In the genomic region with DNA sequence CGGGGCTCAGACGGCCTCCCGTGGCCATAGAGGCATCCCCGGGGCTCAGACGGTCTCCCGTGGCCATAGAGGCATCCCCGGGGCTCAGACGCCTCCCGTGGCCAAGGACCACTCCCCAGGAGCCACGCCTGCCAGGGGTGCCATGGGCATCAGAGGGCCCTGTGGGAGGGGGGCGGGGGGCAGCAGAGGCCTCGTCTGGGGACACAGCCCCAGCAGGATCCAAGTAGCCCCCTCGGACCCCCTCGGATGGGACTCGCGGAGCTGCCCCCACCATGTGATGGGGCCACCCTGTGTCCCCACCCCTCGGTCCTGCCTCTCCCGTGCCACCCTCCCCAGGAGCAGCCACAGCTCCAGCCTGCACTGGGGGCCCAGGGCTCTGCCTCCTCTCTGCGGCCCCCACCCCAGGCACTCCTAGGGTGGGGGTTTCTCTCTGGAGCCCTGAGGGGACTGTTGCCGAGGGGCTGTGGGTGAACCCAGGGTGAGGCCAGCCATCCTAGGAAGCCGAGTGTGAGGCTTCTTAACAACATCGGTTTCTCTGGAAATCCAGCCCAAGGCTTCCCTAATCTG, we compare ENCODE assay signal across 20 cellular contexts. TPM values are rescaled to one million over a fixed set of nuclear protein-coding genes. Genes with fewer than 3 reads are reported as not detected.
"Had no signal": no experiment of that assay in that cellular context is flagged by ENCODE, and none has a peak within 500 bp of the region (broad histone marks: within the 10 kb centered on the region; RNA-seq: fewer than 3 reads in every experiment).

No MANE protein-coding gene starts in this region.

- H3K27me3 ChIP-seq: breast epithelium, thyroid gland had no signal

- H3K36me3 ChIP-seq: ascending aorta, breast epithelium, thyroid gland, uterus had no signal

- H3K4me3 Mint-ChIP-seq: activated CD4-positive, alpha-beta T cell treated with anti-CD3 and anti-CD28 coated beads, Interleukin-2, amount 10 ng/mL, durations not matched to agents 7 days and 5 days; activated naive CD4-positive, alpha-beta T cell treated with anti-CD3 and anti-CD28 coated beads for 36 hours; activated naive CD8-positive, alpha-beta T cell treated with anti-CD3 and anti-CD28 coated beads, Interleukin-2, amount 50 U/mL, for 24 hours; activated T-helper 17 cell treated with anti-CD3 and anti-CD28 coated beads, Interleukin-2, amount 50 U/mL, for 72 hours; neural crest cell had no signal

- H3K9me3 Mint-ChIP-seq: activated CD4-positive, alpha-beta T cell treated with anti-CD3 and anti-CD28 coated beads, Interleukin-2, amount 10 ng/mL, durations not matched to agents 7 days and 5 days; activated naive CD4-positive, alpha-beta T cell treated with anti-CD3 and anti-CD28 coated beads for 36 hours; activated naive CD8-positive, alpha-beta T cell treated with anti-CD3 and anti-CD28 coated beads, Interleukin-2, amount 50 U/mL, for 24 hours; activated T-helper 17 cell treated with anti-CD3 and anti-CD28 coated beads, Interleukin-2, amount 50 U/mL, for 72 hours; neural crest cell; stimulated activated naive B cell treated with anti-CD40 and anti-IgM and Interleukin-4, amounts not matched to agents 10 μg/mL and 1 μg/mL and 100 μg/mL, for 72 hours had no signal

- H3K4me3 ChIP-seq: ascending aorta, breast epithelium, thyroid gland, uterus had no signal

- H3K36me3 Mint-ChIP-seq: stimulated activated naive B cell treated with anti-CD40 and anti-IgM and Interleukin-4, amounts not matched to agents 10 μg/mL and 1 μg/mL and 100 μg/mL, for 72 hours had no signal

- DNase-seq: activated CD4-positive, alpha-beta T cell treated with anti-CD3 and anti-CD28 coated beads, Interleukin-2, amount 10 ng/mL, durations not matched to agents 7 days and 5 days; activated CD8-positive, alpha-beta memory T cell treated with anti-CD3 and anti-CD28 coated beads for 24 hours; activated naive CD4-positive, alpha-beta T cell treated with anti-CD3 and anti-CD28 coated beads for 36 hours; activated naive CD8-positive, alpha-beta T cell treated with anti-CD3 and anti-CD28 coated beads, Interleukin-2, amount 50 U/mL, for 24 hours; activated T-cell treated with anti-CD3 and anti-CD28 coated beads for 4 hours; foreskin melanocyte; stimulated activated CD4-positive, alpha-beta T cell treated with anti-CD3 and anti-CD28 coated beads, Interleukin-15, amount 100 ng/mL, for 24 hours; stimulated activated CD4-positive, alpha-beta T cell treated with anti-CD3 and anti-CD28 coated beads, Interleukin-4, amount 100 ng/mL, for 1 hour; stimulated activated naive B cell treated with anti-CD40 and anti-IgM and Interleukin-4, amounts not matched to agents 10 μg/mL and 1 μg/mL and 100 μg/mL, for 72 hours; thyroid gland; uterus had no signal

- ATAC-seq: activated naive CD8-positive, alpha-beta T cell treated with anti-CD3 and anti-CD28 coated beads, Interleukin-2, amount 50 U/mL, for 24 hours; activated T-helper 17 cell treated with anti-CD3 and anti-CD28 coated beads, Interleukin-2, amount 50 U/mL, for 72 hours; stimulated activated naive B cell treated with anti-CD40 and anti-IgM and Interleukin-4, amounts not matched to agents 10 μg/mL and 1 μg/mL and 100 μg/mL, for 72 hours had no signal

- H3K27ac Mint-ChIP-seq: activated CD4-positive, alpha-beta T cell treated with anti-CD3 and anti-CD28 coated beads, Interleukin-2, amount 10 ng/mL, durations not matched to agents 7 days and 5 days; activated naive CD4-positive, alpha-beta T cell treated with anti-CD3 and anti-CD28 coated beads for 36 hours; activated naive CD8-positive, alpha-beta T cell treated with anti-CD3 and anti-CD28 coated beads, Interleukin-2, amount 50 U/mL, for 24 hours; activated T-helper 17 cell treated with anti-CD3 and anti-CD28 coated beads, Interleukin-2, amount 50 U/mL, for 72 hours; stimulated activated naive B cell treated with anti-CD40 and anti-IgM and Interleukin-4, amounts not matched to agents 10 μg/mL and 1 μg/mL and 100 μg/mL, for 72 hours had no signal

- H3K27ac ChIP-seq: ascending aorta, breast epithelium, epithelial cell of prostate, thyroid gland, uterus had no signal

- H3K9me3 ChIP-seq: ascending aorta, breast epithelium, thyroid gland, uterus had no signal

- FAIRE-seq: keratinocyte had no signal

RNA-seq across cellular contexts. Expression of gene ENTPD8, which starts 2.5 kb away (rescaled TPM):
- total RNA-seq: activated CD4-positive, alpha-beta T cell treated with anti-CD3 and anti-CD28 coated beads, Interleukin-2, amount 10 ng/mL, durations not matched to agents 7 days and 5 days; activated naive CD4-positive, alpha-beta T cell treated with anti-CD3 and anti-CD28 coated beads for 36 hours; activated T-helper 17 cell treated with anti-CD3 and anti-CD28 coated beads, Interleukin-2, amount 50 U/mL, for 72 hours; ascending aorta; mesenteric fat pad; T-helper 2 cell treated with Interferon-gamma antibody and Interleukin-4, amounts not matched to agents 100 ng/mL and 5 ng/mL, for 36 hours had no signal
- polyA plus RNA-seq: fibroblast of lung, keratinocyte had no signal
